In genomic region chr10:63527401-63527800, GRCh38 we compare ENCODE assay signal across 19 cellular contexts.
"Had no signal": no experiment of that assay in that cellular context is flagged by ENCODE, and none has a peak within 500 bp of the region (broad histone marks: within the 10 kb centered on the region; RNA-seq: fewer than 3 reads in every experiment).

No MANE protein-coding gene starts in this region.

- DNase-seq: dermis blood vessel endothelial cell; dorsolateral prefrontal cortex; effector CD4-positive, alpha-beta T cell; effector memory CD4-positive, alpha-beta T cell; foreskin keratinocyte; head of caudate nucleus; heart right ventricle; hippocampal formation; left cardiac atrium; left lung; left ventricle myocardium superior; lower lobe of right lung; mesenchymal stem cell; mucosa of descending colon; naive B cell had no signal

- H3K27ac ChIP-seq: coronary artery, esophagus muscularis mucosa, foreskin keratinocyte, gastroesophageal sphincter, heart right ventricle, left lung, lower lobe of right lung had no signal

- H3K9me3 Mint-ChIP-seq: mesothelial cell of epicardium, naive B cell had no signal

- H3K36me3 ChIP-seq: esophagus muscularis mucosa, gastroesophageal sphincter, left lung, lower lobe of right lung had no signal

- H3K4me3 ChIP-seq: coronary artery, dorsolateral prefrontal cortex, esophagus muscularis mucosa, gastroesophageal sphincter, heart right ventricle, left lung, lower lobe of right lung, mucosa of descending colon had no signal

- ATAC-seq: foreskin keratinocyte, gastroesophageal sphincter, left cardiac atrium, left lung, lower lobe of right lung, mucosa of descending colon had no signal

- H3K27me3 Mint-ChIP-seq: naive B cell had no signal

- H3K27me3 ChIP-seq: dorsolateral prefrontal cortex, esophagus muscularis mucosa, foreskin keratinocyte, gastroesophageal sphincter, heart right ventricle, left lung had no signal

- H3K4me3 Mint-ChIP-seq: mesothelial cell of epicardium, naive B cell had no signal

- H3K9me3 ChIP-seq: esophagus muscularis mucosa, gastroesophageal sphincter, heart right ventricle, left lung, lower lobe of right lung, mucosa of descending colon had no signal
